20 cellular contexts compared by ENCODE assay signal in the genomic region with DNA sequence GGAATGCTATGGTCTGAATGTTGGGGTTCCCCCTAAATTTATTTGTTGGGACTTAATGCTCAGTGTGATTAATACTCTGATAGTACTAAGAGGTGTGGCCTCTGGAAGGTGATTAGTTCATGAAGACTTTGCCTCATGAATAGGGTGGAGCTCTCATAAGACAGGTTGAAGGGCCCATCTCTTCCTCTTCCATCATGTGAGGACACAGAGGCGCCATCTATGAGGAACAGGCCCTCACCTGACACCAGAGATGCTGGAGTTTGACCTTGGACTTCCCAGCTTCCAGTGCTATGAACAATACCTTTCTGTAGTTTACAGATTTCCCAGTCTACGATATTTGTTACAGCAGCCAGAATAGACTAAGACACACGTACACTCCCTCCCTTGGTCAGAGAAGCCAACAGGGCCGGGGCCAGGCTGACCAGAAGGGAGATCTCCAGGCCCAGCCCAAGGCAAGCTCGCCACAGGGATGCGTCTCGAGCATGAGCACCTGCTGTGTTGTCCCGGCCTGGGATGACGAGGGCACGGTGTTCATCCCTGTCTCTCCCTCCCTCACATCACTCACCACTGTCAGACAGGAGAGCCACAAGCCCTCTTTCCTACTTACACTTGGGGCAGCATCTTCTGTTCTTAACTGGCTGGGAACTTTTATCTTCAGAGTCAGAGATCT.
"Had no signal": no experiment of that assay in that cellular context is flagged by ENCODE, and none has a peak within 500 bp of the region (broad histone marks: within the 10 kb centered on the region; RNA-seq: fewer than 3 reads in every experiment).

No MANE protein-coding gene starts in this region.

- DNase-seq: activated CD4-positive, alpha-beta T cell treated with anti-CD3 and anti-CD28 coated beads, Interleukin-2, amount 10 ng/mL, durations not matched to agents 7 days and 5 days; activated CD4-positive, CD25-positive, alpha-beta regulatory T cell treated with anti-CD3 and anti-CD28 coated beads, Interleukin-2, amount 50 U/mL, for 72 hours; activated CD8-positive, alpha-beta T cell treated with anti-CD3 and anti-CD28 coated beads for 36 hours; activated naive CD4-positive, alpha-beta T cell treated with Interleukin-2 at 50 U/mL for 16 hours; activated naive CD8-positive, alpha-beta T cell treated with anti-CD3 and anti-CD28 coated beads for 36 hours; activated T-cell treated with anti-CD3 and anti-CD28 coated beads, Interleukin-2, amount 50 U/mL, for 1 hour; colonic mucosa; erythroblast; foreskin keratinocyte; hippocampal formation; right cardiac atrium; stimulated activated CD4-positive, alpha-beta T cell treated with anti-CD3 and anti-CD28 coated beads, Interleukin-15, amount 100 ng/mL, for 24 hours; stimulated activated naive CD4-positive, alpha-beta T cell; WERI-Rb-1 had no signal

- H3K9me3 ChIP-seq: colonic mucosa, tibial artery had no signal

- ATAC-seq: activated CD8-positive, alpha-beta T cell treated with anti-CD3 and anti-CD28 coated beads for 36 hours; activated T-helper 17 cell treated with anti-CD3 and anti-CD28 coated beads, Interleukin-2, amount 50 U/mL, for 72 hours; foreskin keratinocyte; right cardiac atrium; SK-N-SH treated with all-trans-retinoic acid at 6 μM for 48 hours; T-cell had no signal

- H3K27me3 ChIP-seq: colonic mucosa, foreskin keratinocyte had no signal

- H3K36me3 ChIP-seq: colonic mucosa, tibial artery, WERI-Rb-1 had no signal

- H3K4me3 ChIP-seq: colonic mucosa, skin epidermis, tibial artery had no signal

- H3K27ac ChIP-seq: colonic mucosa, foreskin keratinocyte, parathyroid adenoma, skin epidermis, tibial artery, WERI-Rb-1 had no signal

- H3K4me1 ChIP-seq: foreskin keratinocyte, parathyroid adenoma had no signal
